In the genomic region with DNA sequence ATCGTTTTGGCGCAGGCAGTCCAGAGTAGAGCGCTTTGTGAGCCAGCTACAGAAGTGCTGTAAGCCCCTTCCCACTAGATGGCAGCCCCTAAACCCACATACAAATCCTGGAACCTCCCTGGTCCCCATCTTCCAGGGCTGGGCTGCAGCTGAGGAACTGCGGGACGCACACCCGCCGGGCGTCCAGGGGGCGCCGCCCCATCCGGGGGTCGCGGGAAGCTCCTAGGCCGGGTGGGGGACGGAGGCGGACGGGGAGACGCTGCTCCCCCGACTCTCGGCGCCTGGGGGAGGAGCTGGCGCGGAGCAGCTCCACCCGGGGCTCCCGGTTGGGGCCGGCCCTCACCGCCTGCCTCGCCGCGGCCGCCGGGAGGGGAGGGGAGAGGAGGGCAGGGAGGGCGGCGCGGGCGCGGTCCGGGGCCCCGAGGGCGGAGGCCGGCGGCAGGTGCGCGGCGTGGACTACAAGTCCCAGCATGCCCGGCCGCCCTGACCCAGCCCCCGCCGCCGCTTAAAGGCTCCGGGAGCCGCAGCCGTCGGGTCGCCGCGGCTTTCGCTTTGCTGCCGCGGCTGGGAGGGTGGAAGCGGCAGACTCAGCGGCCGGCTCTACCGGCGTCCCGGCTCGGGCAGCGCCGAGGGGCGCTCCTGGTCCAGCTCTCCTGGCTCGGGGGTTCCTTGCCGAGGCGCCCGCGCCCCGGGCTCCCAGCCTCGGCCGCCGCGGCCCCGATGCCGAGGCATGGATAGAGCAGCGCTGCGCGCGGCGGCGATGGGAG, we compare ENCODE assay signal across 1 cellular context.
A peak's percentile ranks its signal among the peaks of the same experiment; 100 is the strongest.
TF ChIP-seq lines count a peak whose summit lies in the region.

A gene (plus strand): TSS at position 535 of the 767 bp plus-strand sequence. CDS start 196 bp downstream, at position 731.

TF ChIP-seq in HepG2, 621 proteins besides CTCF, POLR2A, EP300 and RAD21 (continued from another document and continues in another):
- TF ChIP-seq, protein P1, sequence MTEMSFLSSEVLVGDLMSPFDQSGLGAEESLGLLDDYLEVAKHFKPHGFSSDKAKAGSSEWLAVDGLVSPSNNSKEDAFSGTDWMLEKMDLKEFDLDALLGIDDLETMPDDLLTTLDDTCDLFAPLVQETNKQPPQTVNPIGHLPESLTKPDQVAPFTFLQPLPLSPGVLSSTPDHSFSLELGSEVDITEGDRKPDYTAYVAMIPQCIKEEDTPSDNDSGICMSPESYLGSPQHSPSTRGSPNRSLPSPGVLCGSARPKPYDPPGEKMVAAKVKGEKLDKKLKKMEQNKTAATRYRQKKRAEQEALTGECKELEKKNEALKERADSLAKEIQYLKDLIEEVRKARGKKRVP (CRISPR knock-in tag; IDR thresholded peaks at IDR 0.05) = no peak
- TF ChIP-seq ZNF20 (CRISPR knock-in tag; IDR thresholded peaks at IDR 0.05) = no peak
- no peak; the same call in 1 of the 2 replicates for TF ChIP-seq KLF12 (CRISPR knock-in tag; IDR thresholded peaks at IDR 0.05; ENCODE audit: borderline replicate concordance)
- no peak for TF ChIP-seq HNRNPK (IDR thresholded peaks at IDR 0.05; ENCODE audit: low read depth, low read length, poor library complexity, severe bottlenecking)
- no peak for TF ChIP-seq ZSCAN12 (CRISPR knock-in tag; IDR thresholded peaks at IDR 0.05)
- no peak for TF ChIP-seq JDP2 (CRISPR knock-in tag; IDR thresholded peaks at IDR 0.05; ENCODE audit: borderline replicate concordance)
- TF ChIP-seq, protein P2, sequence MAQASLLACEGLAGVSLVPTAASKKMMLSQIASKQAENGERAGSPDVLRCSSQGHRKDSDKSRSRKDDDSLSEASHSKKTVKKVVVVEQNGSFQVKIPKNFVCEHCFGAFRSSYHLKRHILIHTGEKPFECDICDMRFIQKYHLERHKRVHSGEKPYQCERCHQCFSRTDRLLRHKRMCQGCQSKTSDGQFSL (CRISPR knock-in tag; IDR thresholded peaks at IDR 0.05) = no peak
- TF ChIP-seq, protein P3, sequence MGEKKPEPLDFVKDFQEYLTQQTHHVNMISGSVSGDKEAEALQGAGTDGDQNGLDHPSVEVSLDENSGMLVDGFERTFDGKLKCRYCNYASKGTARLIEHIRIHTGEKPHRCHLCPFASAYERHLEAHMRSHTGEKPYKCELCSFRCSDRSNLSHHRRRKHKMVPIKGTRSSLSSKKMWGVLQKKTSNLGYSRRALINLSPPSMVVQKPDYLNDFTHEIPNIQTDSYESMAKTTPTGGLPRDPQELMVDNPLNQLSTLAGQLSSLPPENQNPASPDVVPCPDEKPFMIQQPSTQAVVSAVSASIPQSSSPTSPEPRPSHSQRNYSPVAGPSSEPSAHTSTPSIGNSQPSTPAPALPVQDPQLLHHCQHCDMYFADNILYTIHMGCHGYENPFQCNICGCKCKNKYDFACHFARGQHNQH (CRISPR knock-in tag; IDR thresholded peaks at IDR 0.05) = no peak
- no peak for TF ChIP-seq ZNF547 (CRISPR knock-in tag; IDR thresholded peaks at IDR 0.05)
- TF ChIP-seq MIER2 (CRISPR knock-in tag; IDR thresholded peaks at IDR 0.05) = no peak
- TF ChIP-seq, protein P4, sequence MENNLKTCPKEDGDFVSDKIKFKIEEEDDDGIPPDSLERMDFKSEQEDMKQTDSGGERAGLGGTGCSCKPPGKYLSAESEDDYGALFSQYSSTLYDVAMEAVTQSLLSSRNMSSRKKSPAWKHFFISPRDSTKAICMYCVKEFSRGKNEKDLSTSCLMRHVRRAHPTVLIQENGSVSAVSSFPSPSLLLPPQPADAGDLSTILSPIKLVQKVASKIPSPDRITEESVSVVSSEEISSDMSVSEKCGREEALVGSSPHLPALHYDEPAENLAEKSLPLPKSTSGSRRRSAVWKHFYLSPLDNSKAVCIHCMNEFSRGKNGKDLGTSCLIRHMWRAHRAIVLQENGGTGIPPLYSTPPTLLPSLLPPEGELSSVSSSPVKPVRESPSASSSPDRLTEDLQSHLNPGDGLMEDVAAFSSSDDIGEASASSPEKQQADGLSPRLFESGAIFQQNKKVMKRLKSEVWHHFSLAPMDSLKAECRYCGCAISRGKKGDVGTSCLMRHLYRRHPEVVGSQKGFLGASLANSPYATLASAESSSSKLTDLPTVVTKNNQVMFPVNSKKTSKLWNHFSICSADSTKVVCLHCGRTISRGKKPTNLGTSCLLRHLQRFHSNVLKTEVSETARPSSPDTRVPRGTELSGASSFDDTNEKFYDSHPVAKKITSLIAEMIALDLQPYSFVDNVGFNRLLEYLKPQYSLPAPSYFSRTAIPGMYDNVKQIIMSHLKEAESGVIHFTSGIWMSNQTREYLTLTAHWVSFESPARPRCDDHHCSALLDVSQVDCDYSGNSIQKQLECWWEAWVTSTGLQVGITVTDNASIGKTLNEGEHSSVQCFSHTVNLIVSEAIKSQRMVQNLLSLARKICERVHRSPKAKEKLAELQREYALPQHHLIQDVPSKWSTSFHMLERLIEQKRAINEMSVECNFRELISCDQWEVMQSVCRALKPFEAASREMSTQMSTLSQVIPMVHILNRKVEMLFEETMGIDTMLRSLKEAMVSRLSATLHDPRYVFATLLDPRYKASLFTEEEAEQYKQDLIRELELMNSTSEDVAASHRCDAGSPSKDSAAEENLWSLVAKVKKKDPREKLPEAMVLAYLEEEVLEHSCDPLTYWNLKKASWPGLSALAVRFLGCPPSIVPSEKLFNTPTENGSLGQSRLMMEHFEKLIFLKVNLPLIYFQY (CRISPR knock-in tag; IDR thresholded peaks at IDR 0.05; ENCODE audit: borderline replicate concordance) = no peak
- no peak for TF ChIP-seq ZNF615 (CRISPR knock-in tag; IDR thresholded peaks at IDR 0.05; ENCODE audit: borderline replicate concordance)
- TF ChIP-seq ZNF205 (CRISPR knock-in tag; IDR thresholded peaks at IDR 0.05) = no peak
- TF ChIP-seq CENPX (CRISPR knock-in tag; IDR thresholded peaks at IDR 0.05) = no peak
- no peak for TF ChIP-seq ZNF460 (CRISPR knock-in tag; IDR thresholded peaks at IDR 0.05; ENCODE audit: borderline replicate concordance)
- no peak for TF ChIP-seq FOSL1 (CRISPR knock-in tag; IDR thresholded peaks at IDR 0.05; ENCODE audit: borderline replicate concordance)
- no peak for TF ChIP-seq ZSCAN21 (CRISPR knock-in tag; IDR thresholded peaks at IDR 0.05; ENCODE audit: borderline replicate concordance)
- no peak; the same call in 1 of the 2 replicates for TF ChIP-seq ZNF746 (CRISPR knock-in tag; IDR thresholded peaks at IDR 0.05)
- TF ChIP-seq GTF2F1 (IDR thresholded peaks at IDR 0.05; ENCODE audit: low read length) = no peak
- no peak for TF ChIP-seq ZNF326 (CRISPR knock-in tag; IDR thresholded peaks at IDR 0.05; ENCODE audit: borderline replicate concordance)
- no peak for TF ChIP-seq ATF7 (IDR thresholded peaks at IDR 0.05)
- no peak for TF ChIP-seq ATF7 (CRISPR knock-in tag; IDR thresholded peaks at IDR 0.05)
- TF ChIP-seq, protein P5, sequence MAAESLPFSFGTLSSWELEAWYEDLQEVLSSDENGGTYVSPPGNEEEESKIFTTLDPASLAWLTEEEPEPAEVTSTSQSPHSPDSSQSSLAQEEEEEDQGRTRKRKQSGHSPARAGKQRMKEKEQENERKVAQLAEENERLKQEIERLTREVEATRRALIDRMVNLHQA (CRISPR knock-in tag; IDR thresholded peaks at IDR 0.05) = no peak
- no peak for TF ChIP-seq ZNF652 (CRISPR knock-in tag; IDR thresholded peaks at IDR 0.05; ENCODE audit: borderline replicate concordance, low read depth)
- TF ChIP-seq ZNF562 (CRISPR knock-in tag; IDR thresholded peaks at IDR 0.05; ENCODE audit: borderline replicate concordance) = no peak
- no peak for TF ChIP-seq ZNF446 (CRISPR knock-in tag; IDR thresholded peaks at IDR 0.05)
- TF ChIP-seq ZNF367 (CRISPR knock-in tag; IDR thresholded peaks at IDR 0.05; ENCODE audit: borderline replicate concordance) = no peak
- TF ChIP-seq KDM2A (CRISPR knock-in tag; IDR thresholded peaks at IDR 0.05; ENCODE audit: borderline replicate concordance, low read depth) = no peak; the same call in 1 of the 2 replicates
- TF ChIP-seq, protein P6, sequence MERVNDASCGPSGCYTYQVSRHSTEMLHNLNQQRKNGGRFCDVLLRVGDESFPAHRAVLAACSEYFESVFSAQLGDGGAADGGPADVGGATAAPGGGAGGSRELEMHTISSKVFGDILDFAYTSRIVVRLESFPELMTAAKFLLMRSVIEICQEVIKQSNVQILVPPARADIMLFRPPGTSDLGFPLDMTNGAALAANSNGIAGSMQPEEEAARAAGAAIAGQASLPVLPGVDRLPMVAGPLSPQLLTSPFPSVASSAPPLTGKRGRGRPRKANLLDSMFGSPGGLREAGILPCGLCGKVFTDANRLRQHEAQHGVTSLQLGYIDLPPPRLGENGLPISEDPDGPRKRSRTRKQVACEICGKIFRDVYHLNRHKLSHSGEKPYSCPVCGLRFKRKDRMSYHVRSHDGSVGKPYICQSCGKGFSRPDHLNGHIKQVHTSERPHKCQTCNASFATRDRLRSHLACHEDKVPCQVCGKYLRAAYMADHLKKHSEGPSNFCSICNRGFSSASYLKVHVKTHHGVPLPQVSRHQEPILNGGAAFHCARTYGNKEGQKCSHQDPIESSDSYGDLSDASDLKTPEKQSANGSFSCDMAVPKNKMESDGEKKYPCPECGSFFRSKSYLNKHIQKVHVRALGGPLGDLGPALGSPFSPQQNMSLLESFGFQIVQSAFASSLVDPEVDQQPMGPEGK (CRISPR knock-in tag; IDR thresholded peaks at IDR 0.05) = peak; percentile 53
- no peak for TF ChIP-seq MZF1 (CRISPR knock-in tag; IDR thresholded peaks at IDR 0.05; ENCODE audit: borderline replicate concordance)
- no peak for TF ChIP-seq TRIM24 (CRISPR knock-in tag; IDR thresholded peaks at IDR 0.05)
- TF ChIP-seq, protein P7, sequence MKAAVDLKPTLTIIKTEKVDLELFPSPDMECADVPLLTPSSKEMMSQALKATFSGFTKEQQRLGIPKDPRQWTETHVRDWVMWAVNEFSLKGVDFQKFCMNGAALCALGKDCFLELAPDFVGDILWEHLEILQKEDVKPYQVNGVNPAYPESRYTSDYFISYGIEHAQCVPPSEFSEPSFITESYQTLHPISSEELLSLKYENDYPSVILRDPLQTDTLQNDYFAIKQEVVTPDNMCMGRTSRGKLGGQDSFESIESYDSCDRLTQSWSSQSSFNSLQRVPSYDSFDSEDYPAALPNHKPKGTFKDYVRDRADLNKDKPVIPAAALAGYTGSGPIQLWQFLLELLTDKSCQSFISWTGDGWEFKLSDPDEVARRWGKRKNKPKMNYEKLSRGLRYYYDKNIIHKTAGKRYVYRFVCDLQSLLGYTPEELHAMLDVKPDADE (CRISPR knock-in tag; IDR thresholded peaks at IDR 0.05) = no peak
- TF ChIP-seq SIX1 (CRISPR knock-in tag; IDR thresholded peaks at IDR 0.05; ENCODE audit: borderline replicate concordance) = no peak
- no peak for TF ChIP-seq THYN1 (CRISPR knock-in tag; IDR thresholded peaks at IDR 0.05; ENCODE audit: borderline replicate concordance, low read depth)
- no peak for TF ChIP-seq HNRNPH1 (optimal IDR thresholded peaks at IDR 0.05; ENCODE audit: low read depth, low read length)
- TF ChIP-seq KMT2A (CRISPR knock-in tag; IDR thresholded peaks at IDR 0.05) = no peak
- no peak for TF ChIP-seq ZNF44 (CRISPR knock-in tag; IDR thresholded peaks at IDR 0.05)
- TF ChIP-seq ZNF382 (CRISPR knock-in tag; IDR thresholded peaks at IDR 0.05; ENCODE audit: borderline replicate concordance) = no peak
- no peak for TF ChIP-seq JARID2 (CRISPR knock-in tag; IDR thresholded peaks at IDR 0.05; ENCODE audit: insufficient replicate concordance)
- TF ChIP-seq, protein P8, sequence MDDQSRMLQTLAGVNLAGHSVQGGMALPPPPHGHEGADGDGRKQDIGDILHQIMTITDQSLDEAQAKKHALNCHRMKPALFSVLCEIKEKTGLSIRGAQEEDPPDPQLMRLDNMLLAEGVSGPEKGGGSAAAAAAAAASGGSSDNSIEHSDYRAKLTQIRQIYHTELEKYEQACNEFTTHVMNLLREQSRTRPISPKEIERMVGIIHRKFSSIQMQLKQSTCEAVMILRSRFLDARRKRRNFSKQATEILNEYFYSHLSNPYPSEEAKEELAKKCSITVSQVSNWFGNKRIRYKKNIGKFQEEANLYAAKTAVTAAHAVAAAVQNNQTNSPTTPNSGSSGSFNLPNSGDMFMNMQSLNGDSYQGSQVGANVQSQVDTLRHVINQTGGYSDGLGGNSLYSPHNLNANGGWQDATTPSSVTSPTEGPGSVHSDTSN (CRISPR knock-in tag; IDR thresholded peaks at IDR 0.05; ENCODE audit: borderline replicate concordance) = no peak
- TF ChIP-seq PAWR (CRISPR knock-in tag; IDR thresholded peaks at IDR 0.05; ENCODE audit: borderline replicate concordance) = no peak
- TF ChIP-seq, protein P9, sequence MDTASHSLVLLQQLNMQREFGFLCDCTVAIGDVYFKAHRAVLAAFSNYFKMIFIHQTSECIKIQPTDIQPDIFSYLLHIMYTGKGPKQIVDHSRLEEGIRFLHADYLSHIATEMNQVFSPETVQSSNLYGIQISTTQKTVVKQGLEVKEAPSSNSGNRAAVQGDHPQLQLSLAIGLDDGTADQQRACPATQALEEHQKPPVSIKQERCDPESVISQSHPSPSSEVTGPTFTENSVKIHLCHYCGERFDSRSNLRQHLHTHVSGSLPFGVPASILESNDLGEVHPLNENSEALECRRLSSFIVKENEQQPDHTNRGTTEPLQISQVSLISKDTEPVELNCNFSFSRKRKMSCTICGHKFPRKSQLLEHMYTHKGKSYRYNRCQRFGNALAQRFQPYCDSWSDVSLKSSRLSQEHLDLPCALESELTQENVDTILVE (CRISPR knock-in tag; IDR thresholded peaks at IDR 0.05) = no peak
- no peak for TF ChIP-seq ZFP62 (CRISPR knock-in tag; IDR thresholded peaks at IDR 0.05)
- no peak for TF ChIP-seq ZNF607 (CRISPR knock-in tag; IDR thresholded peaks at IDR 0.05; ENCODE audit: borderline replicate concordance)
- no peak for TF ChIP-seq NAIF1 (CRISPR knock-in tag; IDR thresholded peaks at IDR 0.05; ENCODE audit: borderline replicate concordance)
- no peak for TF ChIP-seq ZNF260 (CRISPR knock-in tag; IDR thresholded peaks at IDR 0.05; ENCODE audit: borderline replicate concordance, low read depth)
- TF ChIP-seq STAG1 (CRISPR knock-in tag; IDR thresholded peaks at IDR 0.05) = peak; percentile 66
- TF ChIP-seq SOX5 (CRISPR knock-in tag; IDR thresholded peaks at IDR 0.05; ENCODE audit: borderline replicate concordance) = no peak
- TF ChIP-seq SRY (CRISPR knock-in tag; IDR thresholded peaks at IDR 0.05) = no peak
- TF ChIP-seq, protein P10, sequence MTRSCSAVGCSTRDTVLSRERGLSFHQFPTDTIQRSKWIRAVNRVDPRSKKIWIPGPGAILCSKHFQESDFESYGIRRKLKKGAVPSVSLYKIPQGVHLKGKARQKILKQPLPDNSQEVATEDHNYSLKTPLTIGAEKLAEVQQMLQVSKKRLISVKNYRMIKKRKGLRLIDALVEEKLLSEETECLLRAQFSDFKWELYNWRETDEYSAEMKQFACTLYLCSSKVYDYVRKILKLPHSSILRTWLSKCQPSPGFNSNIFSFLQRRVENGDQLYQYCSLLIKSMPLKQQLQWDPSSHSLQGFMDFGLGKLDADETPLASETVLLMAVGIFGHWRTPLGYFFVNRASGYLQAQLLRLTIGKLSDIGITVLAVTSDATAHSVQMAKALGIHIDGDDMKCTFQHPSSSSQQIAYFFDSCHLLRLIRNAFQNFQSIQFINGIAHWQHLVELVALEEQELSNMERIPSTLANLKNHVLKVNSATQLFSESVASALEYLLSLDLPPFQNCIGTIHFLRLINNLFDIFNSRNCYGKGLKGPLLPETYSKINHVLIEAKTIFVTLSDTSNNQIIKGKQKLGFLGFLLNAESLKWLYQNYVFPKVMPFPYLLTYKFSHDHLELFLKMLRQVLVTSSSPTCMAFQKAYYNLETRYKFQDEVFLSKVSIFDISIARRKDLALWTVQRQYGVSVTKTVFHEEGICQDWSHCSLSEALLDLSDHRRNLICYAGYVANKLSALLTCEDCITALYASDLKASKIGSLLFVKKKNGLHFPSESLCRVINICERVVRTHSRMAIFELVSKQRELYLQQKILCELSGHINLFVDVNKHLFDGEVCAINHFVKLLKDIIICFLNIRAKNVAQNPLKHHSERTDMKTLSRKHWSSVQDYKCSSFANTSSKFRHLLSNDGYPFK (CRISPR knock-in tag; IDR thresholded peaks at IDR 0.05; ENCODE audit: borderline replicate concordance) = no peak
